In the genomic region with DNA sequence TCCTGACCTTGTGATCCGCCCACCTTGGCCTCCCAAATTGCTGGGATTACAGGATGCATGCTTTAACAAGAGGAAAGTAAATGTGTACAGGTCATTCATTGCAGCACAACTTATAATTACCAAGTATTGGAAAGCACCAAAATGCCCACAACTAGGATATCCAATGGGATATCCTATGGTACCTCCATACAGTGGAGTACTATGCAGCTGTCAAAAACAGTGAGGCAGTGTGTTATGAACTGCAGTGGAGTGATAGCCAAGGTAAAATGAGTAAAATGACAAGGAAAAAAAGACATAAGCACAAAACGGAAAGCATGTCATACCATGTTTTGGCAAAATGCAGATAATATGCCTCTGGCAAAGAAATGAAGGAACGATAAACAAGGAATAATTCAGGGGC, we compare ENCODE assay signal across 15 cellular contexts.
"Had no signal": no experiment of that assay in that cellular context is flagged by ENCODE, and none has a peak within 500 bp of the region (broad histone marks: within the 10 kb centered on the region; RNA-seq: fewer than 3 reads in every experiment).

No MANE protein-coding gene starts in this region.

- H3K4me3 Mint-ChIP-seq: activated CD4-positive, alpha-beta memory T cell treated with anti-CD3 and anti-CD28 coated beads for 36 hours; activated naive CD8-positive, alpha-beta T cell treated with anti-CD3 and anti-CD28 coated beads, Interleukin-2, amount 10 ng/mL, durations not matched to agents 7 days and 5 days; neural crest cell; T-helper 17 cell had no signal

- H3K36me3 Mint-ChIP-seq: activated naive CD8-positive, alpha-beta T cell treated with anti-CD3 and anti-CD28 coated beads, Interleukin-2, amount 10 ng/mL, durations not matched to agents 7 days and 5 days; stimulated activated effector memory CD8-positive, alpha-beta T cell treated with anti-CD3 and anti-CD28 coated beads, Interleukin-12 subunit alpha, Interleukin-12 subunit beta, amount 100 ng/mL, for 72 hours had no signal

- H3K36me3 ChIP-seq: cardiac muscle cell, gastroesophageal sphincter, transverse colon had no signal

- H3K27ac Mint-ChIP-seq: activated CD4-positive, alpha-beta memory T cell treated with anti-CD3 and anti-CD28 coated beads for 36 hours; activated naive CD8-positive, alpha-beta T cell treated with anti-CD3 and anti-CD28 coated beads, Interleukin-2, amount 10 ng/mL, durations not matched to agents 7 days and 5 days; stimulated activated effector memory CD8-positive, alpha-beta T cell treated with anti-CD3 and anti-CD28 coated beads, Interleukin-12 subunit alpha, Interleukin-12 subunit beta, amount 100 ng/mL, for 72 hours; T-helper 17 cell had no signal

- H3K4me1 ChIP-seq: parathyroid adenoma had no signal

- H2AFZ ChIP-seq: parathyroid adenoma had no signal

- H3K79me2 ChIP-seq: parathyroid adenoma had no signal

- DNase-seq: activated CD4-positive, alpha-beta memory T cell treated with anti-CD3 and anti-CD28 coated beads for 36 hours; activated gamma-delta T cell treated with Interleukin-2 at 50 U/mL for 16 hours; activated naive CD8-positive, alpha-beta T cell treated with anti-CD3 and anti-CD28 coated beads, Interleukin-2, amount 10 ng/mL, durations not matched to agents 7 days and 5 days; activated T-cell treated with anti-CD3 and anti-CD28 coated beads, Interleukin-2, amount 50 U/mL, for 48 hours; anterior cingulate cortex; hippocampal formation; retina; T-helper 17 cell; transverse colon had no signal

- H3K27me3 ChIP-seq: cardiac muscle cell had no signal

- H3K9ac ChIP-seq: parathyroid adenoma had no signal

- ATAC-seq: gastroesophageal sphincter; stimulated activated effector memory CD8-positive, alpha-beta T cell treated with anti-CD3 and anti-CD28 coated beads, Interleukin-12 subunit alpha, Interleukin-12 subunit beta, amount 100 ng/mL, for 72 hours; T-helper 17 cell had no signal

- H3K27ac ChIP-seq: cardiac muscle cell, gastroesophageal sphincter, parathyroid adenoma, SK-N-MC had no signal

- H3K4me3 ChIP-seq: cardiac muscle cell, gastroesophageal sphincter, SK-N-MC, transverse colon had no signal

- H3K9me3 ChIP-seq: gastroesophageal sphincter, transverse colon had no signal
